In genomic region chr11:33542921-33543320, GRCh38 we compare ENCODE assay signal across 8 cellular contexts.
DNase-seq lines count a peak whose midpoint lies in the region; ATAC-seq and TF ChIP-seq lines count a peak whose summit lies in the region.

No MANE protein-coding gene starts in this region.

- TF ChIP-seq CTCF in nephron (IDR thresholded peaks at IDR 0.05; ENCODE audit: unreplicated experiment in 3 of 3) = peak; percentile 40 to 58 (median 50)

- TF ChIP-seq RAD21 in Ishikawa (IDR thresholded peaks at IDR 0.05; ENCODE audit: low read depth) = peak; percentile 66

- H3K9me3 Mint-ChIP-seq in nephron = no peaks in the 10 kb centered on the region

- H3K4me3 Mint-ChIP-seq in nephron = no peak overlapping the region

- peak; percentile 40 for DNase-seq in NCI-H146 (lab: John Stamatoyannopoulos, UW)
- DNase-seq in NCI-H146 treated with DMSO at 0.1 percent for 48 hours (lab: John Stamatoyannopoulos, UW; ENCODE audit: unreplicated experiment) = no peak
- DNase-seq in activated CD4-positive, alpha-beta T cell treated with anti-CD3 and anti-CD28 coated beads for 48 hours = peak; percentile 59
- DNase-seq in COR-L47 (lab: John Stamatoyannopoulos, UW) = no peak
- no peak for DNase-seq in occipital lobe (lab: John Stamatoyannopoulos, UW)

- no peak overlapping the region for H3K27ac Mint-ChIP-seq in nephron

- peak; percentile 73 for ATAC-seq in esophagus mucosa

- no peak for TF ChIP-seq EP300 in Ishikawa (IDR thresholded peaks at IDR 0.05; ENCODE audit: borderline replicate concordance)

- no peaks in the 10 kb centered on the region for H3K36me3 Mint-ChIP-seq in nephron (ENCODE audit: low read depth)

- H3K4me1 Mint-ChIP-seq in nephron = no peaks in the 10 kb centered on the region

- H3K27me3 Mint-ChIP-seq in nephron (ENCODE audit: low read depth) = peaks cover 5% of the 10 kb centered on the region

TF ChIP-seq in Ishikawa, 13 proteins besides CTCF, POLR2A, EP300 and RAD21:
- TF ChIP-seq CREB1 (IDR thresholded peaks at IDR 0.05; ENCODE audit: low read depth) = no peak
- TF ChIP-seq REST (IDR thresholded peaks at IDR 0.05; ENCODE audit: low read depth) = no peak
- no peak for TF ChIP-seq CEBPB (IDR thresholded peaks at IDR 0.05)
- TF ChIP-seq USF1 (IDR thresholded peaks at IDR 0.05) = no peak
- TF ChIP-seq FOXM1 (IDR thresholded peaks at IDR 0.05; ENCODE audit: borderline replicate concordance, low read depth) = no peak
- no peak for TF ChIP-seq TEAD4 (IDR thresholded peaks at IDR 0.05)
- TF ChIP-seq NFIC (IDR thresholded peaks at IDR 0.05) = no peak
- no peak for TF ChIP-seq ZBTB7A (IDR thresholded peaks at IDR 0.05; ENCODE audit: low read depth)
- no peak for TF ChIP-seq TCF12 (IDR thresholded peaks at IDR 0.05; ENCODE audit: low read depth)
- TF ChIP-seq EGR1 (IDR thresholded peaks at IDR 0.05) = no peak
- TF ChIP-seq MAX (IDR thresholded peaks at IDR 0.05) = no peak
- TF ChIP-seq TAF1 (IDR thresholded peaks at IDR 0.05; ENCODE audit: low read depth) = no peak
- TF ChIP-seq YY1 (IDR thresholded peaks at IDR 0.05; ENCODE audit: low read depth) = no peak

Comparison
In these comparisons a context has a peak if more than half of its experiments do, and no peak if none do; other contexts are left out.
1. DNase-seq: peak in NCI-H146 (single experiment) and activated CD4-positive, alpha-beta T cell treated with anti-CD3 and anti-CD28 coated beads for 48 hours (single experiment); none in NCI-H146 treated with DMSO at 0.1 percent for 48 hours (single experiment), COR-L47 (single experiment) and occipital lobe (single experiment).